ENCODE assay signal across 8 cellular contexts in genomic region chr1:234597894-234598293, GRCh38. TPM values are rescaled to one million over a fixed set of nuclear protein-coding genes. Genes with fewer than 3 reads are reported as not detected.
DNase-seq lines count a peak whose midpoint lies in the region; ATAC-seq and TF ChIP-seq lines count a peak whose summit lies in the region.

No MANE protein-coding gene starts in this region.

- H3K27ac Mint-ChIP-seq in activated CD4-positive, alpha-beta T cell treated with anti-CD3 and anti-CD28 coated beads, Interleukin-2, amount 10 ng/mL, durations not matched to agents 7 days and 5 days = no peak overlapping the region

- ATAC-seq in SK-N-SH treated with all-trans-retinoic acid at 6 μM for 48 hours (no peak), GM19452 (IDR thresholded peaks at IDR 0.05; ENCODE audit: unreplicated experiment) (no peak), HG03135 (IDR thresholded peaks at IDR 0.05; ENCODE audit: unreplicated experiment) (no peak)

- H3K4me3 Mint-ChIP-seq in activated CD4-positive, alpha-beta T cell treated with anti-CD3 and anti-CD28 coated beads, Interleukin-2, amount 10 ng/mL, durations not matched to agents 7 days and 5 days = no peak overlapping the region

- no peak overlapping the region for H3K4me2 ChIP-seq in SK-N-SH

- peak; percentile 74 for TF ChIP-seq RAD21 in SK-N-SH (IDR thresholded peaks at IDR 0.05; ENCODE audit: low read length)

- TF ChIP-seq POLR2A in prostate gland (IDR thresholded peaks at IDR 0.05) = no peak

- no peaks in the 10 kb centered on the region for H4K20me1 ChIP-seq in SK-N-SH (ENCODE audit: insufficient read depth)

- H3K79me2 ChIP-seq in SK-N-SH (ENCODE audit: insufficient read depth) = peaks cover 35% of the 10 kb centered on the region

- no peaks in the 10 kb centered on the region for H3K27me3 Mint-ChIP-seq in activated CD4-positive, alpha-beta T cell treated with anti-CD3 and anti-CD28 coated beads, Interleukin-2, amount 10 ng/mL, durations not matched to agents 7 days and 5 days

- peaks cover 8 to 10% of the 10 kb centered on the region in 2 experiments for H3K36me3 ChIP-seq in SK-N-SH (replicated peaks in 1 of 2; ENCODE audit: control insufficient read depth in 1 of 2, insufficient read depth in 2 of 2, low read length in 1 of 2)
- no peaks in the 10 kb centered on the region for H3K36me3 ChIP-seq in prostate gland

- CTCF ChIA-PET in SK-N-SH (lab: Yijun Ruan, JAX) = interaction anchor here (0.5 to 3.9 kb wide), 22 partner anchors 8 to 495 kb away, joined by 3 to 17 read pairs (median 4); partner anchors contain the start of gene IRF2BP2
- CTCF ChIA-PET in activated CD4-positive, alpha-beta T cell treated with anti-CD3 and anti-CD28 coated beads, Interleukin-2, amount 10 ng/mL, durations not matched to agents 7 days and 5 days (lab: Charles Lee) = interaction anchor here (0.6 to 1.4 kb wide), 12 partner anchors 11 to 489 kb away, joined by 3 to 7 read pairs (median 3); no protein-coding TSS in a partner anchor

- H3K27ac ChIP-seq in SK-N-SH (ENCODE audit: low read depth in 2 of 2, low read length in 1 of 2) (peak overlapping the region in 1 of 2 experiments; percentile 83; a peak in 2 of 4 replicates), prostate gland (no peak overlapping the region)

- TF ChIP-seq EP300 in SK-N-SH (IDR thresholded peaks at IDR 0.05; ENCODE audit: borderline replicate concordance in 1 of 2, low read depth in 1 of 2, low read length in 1 of 2) = no peak

- 42% methylated on average over 2 of the region's 2 CpGs for WGBS in SK-N-SH (ENCODE audit: low lambda C conversion rate)
- 58% methylated on average over 2 of the region's 2 CpGs for WGBS in prostate gland

- no peaks in the 10 kb centered on the region for H3K9me3 Mint-ChIP-seq in activated CD4-positive, alpha-beta T cell treated with anti-CD3 and anti-CD28 coated beads, Interleukin-2, amount 10 ng/mL, durations not matched to agents 7 days and 5 days

- H3K27me3 ChIP-seq in SK-N-SH (ENCODE audit: insufficient read depth) (no peaks in the 10 kb centered on the region), prostate gland (replicated peaks; ENCODE audit: insufficient read depth) (no peaks in the 10 kb centered on the region)

- H3K9me3 ChIP-seq in SK-N-SH (no peaks in the 10 kb centered on the region), prostate gland (no peaks in the 10 kb centered on the region)

- peaks cover 8% of the 10 kb centered on the region for H3K36me3 Mint-ChIP-seq in activated CD4-positive, alpha-beta T cell treated with anti-CD3 and anti-CD28 coated beads, Interleukin-2, amount 10 ng/mL, durations not matched to agents 7 days and 5 days (ENCODE audit: low read depth)

- intact Hi-C loops in prostate gland (cut with DNase I) = loop anchor here (5.0 kb wide), 1 partner anchor 449 kb away; no protein-coding TSS in a partner anchor

- POLR2A ChIA-PET in SK-N-SH (lab: Yijun Ruan, JAX) = no interaction called here
- POLR2A ChIA-PET in activated CD4-positive, alpha-beta T cell treated with anti-CD3 and anti-CD28 coated beads, Interleukin-2, amount 10 ng/mL, durations not matched to agents 7 days and 5 days (lab: Charles Lee) = interaction anchor here (0.6 kb wide), 1 partner anchor 482 kb away, joined by 6 read pairs; no protein-coding TSS in a partner anchor

- peaks cover 33 to 40% of the 10 kb centered on the region in 2 experiments for H3K4me1 ChIP-seq in SK-N-SH (ENCODE audit: control insufficient read depth in 1 of 2, insufficient read depth in 2 of 2, low read depth in 1 of 2, low read length in 1 of 2)
- H3K4me1 ChIP-seq in prostate gland (replicated peaks) = peaks cover 7% of the 10 kb centered on the region

- H3K9me2 ChIP-seq in SK-N-SH = no peaks in the 10 kb centered on the region

- DNase-seq in SK-N-SH (peak; percentile 56), NCI-H2081 treated with DMSO at 0.1 percent for 48 hours (lab: John Stamatoyannopoulos, UW) (peak; percentile 59), epithelial cell of proximal tubule (ENCODE audit: low read depth) (no peak), prostate gland (ENCODE audit: low spot score) (no peak)
- peak; percentile 71 for DNase-seq in activated CD4-positive, alpha-beta T cell treated with anti-CD3 and anti-CD28 coated beads, Interleukin-2, amount 10 ng/mL, durations not matched to agents 7 days and 5 days

- H3K4me1 Mint-ChIP-seq in activated CD4-positive, alpha-beta T cell treated with anti-CD3 and anti-CD28 coated beads, Interleukin-2, amount 10 ng/mL, durations not matched to agents 7 days and 5 days = peaks cover 53% of the 10 kb centered on the region

- H3K4me3 ChIP-seq in SK-N-SH (ENCODE audit: low read depth in 2 of 2, low read length in 1 of 2) (no peak overlapping the region), epithelial cell of proximal tubule (ENCODE audit: low read depth, low read length) (no peak overlapping the region), prostate gland (no peak overlapping the region)

- TF ChIP-seq CTCF in SK-N-SH (IDR thresholded peaks at IDR 0.05) (peak; percentile 75), epithelial cell of proximal tubule (conservative IDR thresholded peaks at IDR 0.05; ENCODE audit: low read depth, low read length) (peak; percentile 75), prostate gland (IDR thresholded peaks at IDR 0.05) (peak in 3 of 4 experiments; percentile 32 to 68 (median 47))

- no peak overlapping the region for H2AFZ ChIP-seq in SK-N-SH (ENCODE audit: low read depth)

- H3F3A ChIP-seq in SK-N-SH (replicated peaks; ENCODE audit: insufficient read depth) = peaks cover 36% of the 10 kb centered on the region

- no peak overlapping the region for H3K9ac ChIP-seq in SK-N-SH

TF ChIP-seq in SK-N-SH, 30 proteins besides CTCF, POLR2A, EP300 and RAD21:
- TF ChIP-seq FOSL2 (IDR thresholded peaks at IDR 0.05; ENCODE audit: borderline replicate concordance, low read depth) = no peak
- TF ChIP-seq GATA2 (CRISPR knock-in tag; IDR thresholded peaks at IDR 0.05) = no peak
- TF ChIP-seq ELF1 (IDR thresholded peaks at IDR 0.05) = no peak
- peak; percentile 67 for TF ChIP-seq SMC3 (IDR thresholded peaks at IDR 0.05; ENCODE audit: low read depth, low read length)

TF ChIP-seq in SK-N-SH treated with all-trans-retinoic acid at 6 μM for 48 hours, 23 proteins besides CTCF, POLR2A, EP300 and RAD21:
- TF ChIP-seq TSHZ2 (CRISPR knock-in tag; IDR thresholded peaks at IDR 0.05) (no peak), PATZ1 (CRISPR knock-in tag; IDR thresholded peaks at IDR 0.05; ENCODE audit: borderline replicate concordance) (no peak), ZNF565 (CRISPR knock-in tag; conservative IDR thresholded peaks at IDR 0.05; ENCODE audit: low read depth) (no peak), TOX (CRISPR knock-in tag; IDR thresholded peaks at IDR 0.05; ENCODE audit: borderline replicate concordance) (no peak), ZC3H10 (CRISPR knock-in tag; IDR thresholded peaks at IDR 0.05) (no peak), ESRRG (CRISPR knock-in tag; IDR thresholded peaks at IDR 0.05) (no peak)

RNA-seq across cellular contexts. Expression of gene IRF2BP2, which starts 12.1 kb away (rescaled TPM):
- polyA plus RNA-seq in SK-N-SH (2012; rRNA removed) = 40.3 and 73.9 TPM in 2 replicates
- polyA plus RNA-seq in SK-N-SH (2012; cell fraction: cytosol; rRNA removed) = 28.1 and 46.6 TPM in 2 replicates
- polyA plus RNA-seq in SK-N-SH (2012; cell fraction: nucleus; rRNA removed) = 73.9 and 167 TPM in 2 replicates
- 10 to 100 TPM; 83.0 to 95.0 TPM for total RNA-seq in activated CD4-positive, alpha-beta T cell treated with anti-CD3 and anti-CD28 coated beads, Interleukin-2, amount 10 ng/mL, durations not matched to agents 7 days and 5 days
- 45.6 and 70.5 TPM in 2 replicates for total RNA-seq in epithelial cell of proximal tubule
- total RNA-seq in prostate gland = 100 to 1,000 TPM; 111 to 124 TPM

Comparison
In these comparisons a context has a peak if more than half of its experiments do, and no peak if none do; other contexts are left out.
1. DNase-seq: peak in SK-N-SH (single experiment), NCI-H2081 treated with DMSO at 0.1 percent for 48 hours (single experiment) and activated CD4-positive, alpha-beta T cell treated with anti-CD3 and anti-CD28 coated beads, Interleukin-2, amount 10 ng/mL, durations not matched to agents 7 days and 5 days (single experiment); none in epithelial cell of proximal tubule (single experiment) and prostate gland (single experiment).
2. Peak in every context shown above with its lines, with median percentiles within 50 percentile points of each other: CTCF ChIP-seq.